In the genomic region with DNA sequence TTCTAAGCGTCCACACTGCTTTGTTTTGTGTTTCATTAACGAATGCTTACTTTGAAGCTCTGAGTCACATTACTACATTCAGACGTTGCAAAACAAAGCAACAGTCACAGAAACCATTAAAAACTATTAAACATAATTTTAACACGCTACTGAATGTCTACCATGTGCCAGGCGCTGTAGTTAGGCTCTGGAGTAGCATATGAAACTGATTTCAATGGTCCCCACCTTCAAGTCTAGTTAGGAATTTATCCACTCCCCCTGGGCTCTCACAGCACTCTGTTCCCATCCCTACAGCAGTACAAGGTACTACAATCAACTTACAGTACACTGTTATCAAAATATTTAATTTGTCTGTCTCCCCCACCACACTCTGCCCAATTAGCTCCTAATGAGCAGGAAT, we compare ENCODE assay signal across 2 cellular contexts.
A peak's percentile ranks its signal among the peaks of the same experiment; 100 is the strongest.
TF ChIP-seq lines count a peak whose summit lies in the region.

No MANE protein-coding gene starts in this region.

TF ChIP-seq in A549, 52 proteins besides CTCF, POLR2A, EP300 and RAD21:
- no peak for TF ChIP-seq CHD4 (IDR thresholded peaks at IDR 0.05; ENCODE audit: borderline replicate concordance)
- no peak for TF ChIP-seq JUNB (IDR thresholded peaks at IDR 0.05)
- TF ChIP-seq NFE2L2 (conservative IDR thresholded peaks at IDR 0.05; ENCODE audit: low read length): no peak
- no peak for TF ChIP-seq TFCP2L1 (CRISPR knock-in tag; IDR thresholded peaks at IDR 0.05)
- 0 out of 2 replicates have a peak, but pooled peaks have one; percentile 12 for TF ChIP-seq E2F6 (IDR thresholded peaks at IDR 0.05; ENCODE audit: borderline replicate concordance, low read depth)
- no peak for TF ChIP-seq FOXS1 (CRISPR knock-in tag; IDR thresholded peaks at IDR 0.05)
- TF ChIP-seq HDAC2 (IDR thresholded peaks at IDR 0.05): no peak
- no peak for TF ChIP-seq CHD2 (IDR thresholded peaks at IDR 0.05; ENCODE audit: low read length, partially characterized antibody)
- TF ChIP-seq ZFP36 (IDR thresholded peaks at IDR 0.05; ENCODE audit: borderline replicate concordance, partially characterized antibody): no peak

TF ChIP-seq in HepG2, 621 proteins besides CTCF, POLR2A, EP300 and RAD21:
- TF ChIP-seq, protein P1, sequence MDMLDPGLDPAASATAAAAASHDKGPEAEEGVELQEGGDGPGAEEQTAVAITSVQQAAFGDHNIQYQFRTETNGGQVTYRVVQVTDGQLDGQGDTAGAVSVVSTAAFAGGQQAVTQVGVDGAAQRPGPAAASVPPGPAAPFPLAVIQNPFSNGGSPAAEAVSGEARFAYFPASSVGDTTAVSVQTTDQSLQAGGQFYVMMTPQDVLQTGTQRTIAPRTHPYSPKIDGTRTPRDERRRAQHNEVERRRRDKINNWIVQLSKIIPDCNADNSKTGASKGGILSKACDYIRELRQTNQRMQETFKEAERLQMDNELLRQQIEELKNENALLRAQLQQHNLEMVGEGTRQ (IDR thresholded peaks at IDR 0.05; ENCODE audit: low read depth, low read length): no peak
- TF ChIP-seq, protein P1 (CRISPR knock-in tag; IDR thresholded peaks at IDR 0.05; ENCODE audit: borderline replicate concordance): no peak
- no peak for TF ChIP-seq NFE2 (CRISPR knock-in tag; IDR thresholded peaks at IDR 0.05)
- peak; percentile 12; the same call in 1 of the 2 replicates for TF ChIP-seq ZNF784 (CRISPR knock-in tag; IDR thresholded peaks at IDR 0.05; ENCODE audit: borderline replicate concordance)
- 0 out of 2 replicates have a peak, but pooled peaks have one; percentile 1 for TF ChIP-seq ZNF609 (CRISPR knock-in tag; IDR thresholded peaks at IDR 0.05; ENCODE audit: borderline replicate concordance)
- TF ChIP-seq GLI4 (CRISPR knock-in tag; IDR thresholded peaks at IDR 0.05; ENCODE audit: borderline replicate concordance): peak; percentile 18; the same call in 1 of the 2 replicates
- no peak for TF ChIP-seq PLRG1 (conservative IDR thresholded peaks at IDR 0.05)
- no peak for TF ChIP-seq PHF8 (CRISPR knock-in tag; IDR thresholded peaks at IDR 0.05)
